23 cellular contexts compared by ENCODE assay signal in the genomic region with DNA sequence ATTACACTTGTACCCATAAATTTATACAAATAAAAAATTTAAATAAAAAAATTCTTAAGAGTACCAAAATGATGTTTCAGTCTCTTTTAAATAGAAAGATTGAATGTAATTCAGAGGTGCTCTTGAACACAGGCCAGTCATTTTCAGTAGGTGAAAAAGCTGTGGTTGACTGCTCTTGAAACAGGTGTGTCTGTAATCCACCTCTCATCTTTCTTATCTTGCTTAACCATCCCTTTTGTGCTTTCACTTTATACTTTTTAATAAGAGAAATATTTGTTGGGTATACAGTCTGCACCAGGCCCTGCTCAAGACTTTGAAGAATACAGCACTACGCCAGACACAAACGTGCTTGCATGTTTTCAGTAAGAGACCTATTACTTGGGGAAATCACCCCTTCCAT. TPM values are rescaled to one million over a fixed set of nuclear protein-coding genes. Genes with fewer than 3 reads are reported as not detected.
A peak's percentile ranks its signal among the peaks of the same experiment; 100 is the strongest.
DNase-seq lines count a peak whose midpoint lies in the region; ATAC-seq, FAIRE-seq and TF ChIP-seq lines count a peak whose summit lies in the region.
"Had no signal": no experiment of that assay in that cellular context is flagged by ENCODE, and none has a peak within 500 bp of the region (broad histone marks: within the 10 kb centered on the region; RNA-seq: fewer than 3 reads in every experiment).

No MANE protein-coding gene starts in this region.

- 90 to 95% (median 95%) methylated on average over 2 of the region's 2 CpGs for WGBS in stomach, 5 donors

- FAIRE-seq in GM12891 (lab: Jason Lieb, UNC): peak; percentile 16
- FAIRE-seq: endothelial cell of umbilical vein, H54, HepG2 had no signal

- TF ChIP-seq POLR2A in GM12891 (IDR thresholded peaks at IDR 0.05; ENCODE audit: low read depth, low read length) (no peak), stomach (IDR thresholded peaks at IDR 0.05) (no peak)

- H3K27ac ChIP-seq in CD8-positive, alpha-beta T cell (ENCODE audit: low read depth, low read length): peak overlapping the region; percentile 16
- H3K27ac ChIP-seq in Panc1 (ENCODE audit: low read length): peak overlapping the region; percentile 8; the same call in 1 of the 2 replicates
- no peak overlapping the region for H3K27ac ChIP-seq in stomach
- H3K27ac ChIP-seq: coronary artery, hepatocyte, testis had no signal

- no peak for TF ChIP-seq CTCF in CD8-positive, alpha-beta T cell (IDR thresholded peaks at IDR 0.05)
- TF ChIP-seq CTCF in Panc1 (IDR thresholded peaks at IDR 0.05) (no peak), stomach (IDR thresholded peaks at IDR 0.05) (no peak)

- TF ChIP-seq EP300 in stomach (IDR thresholded peaks at IDR 0.05): no peak

- H3K36me3 ChIP-seq in CD8-positive, alpha-beta T cell (ENCODE audit: insufficient read depth, low read length): no peaks in the 10 kb centered on the region
- H3K36me3 ChIP-seq in Panc1 (ENCODE audit: control insufficient read depth, insufficient read depth, low read length) (no peaks in the 10 kb centered on the region; the same call in 1 of the 2 replicates), stomach (no peaks in the 10 kb centered on the region)

- no peaks in the 10 kb centered on the region for H3K9me3 ChIP-seq in CD8-positive, alpha-beta T cell (ENCODE audit: low read length)
- no peaks in the 10 kb centered on the region for H3K9me3 ChIP-seq in Panc1 (ENCODE audit: control insufficient read depth, insufficient read depth, low read depth, low read length)
- no peaks in the 10 kb centered on the region for H3K9me3 ChIP-seq in stomach
- H3K9me3 ChIP-seq: body of pancreas, testis had no signal

- H3K4me1 Mint-ChIP-seq in CD8-positive, alpha-beta T cell (ENCODE audit: low read depth): peaks cover 41% of the 10 kb centered on the region
- H3K4me1 Mint-ChIP-seq in effector memory CD8-positive, alpha-beta T cell (ENCODE audit: low read depth in 2 of 2): peaks cover 21 to 41% of the 10 kb centered on the region in 2 donors

- ATAC-seq in CD8-positive, alpha-beta T cell: no peak
- ATAC-seq in Panc1 (no peak), HG03520 (IDR thresholded peaks at IDR 0.05; ENCODE audit: unreplicated experiment) (no peak)
- ATAC-seq in effector memory CD8-positive, alpha-beta T cell (replicated peaks): no peak
- ATAC-seq: activated CD8-positive, alpha-beta memory T cell treated with anti-CD3 and anti-CD28 coated beads, Interleukin-2, amount 10 ng/mL, durations not matched to agents 7 days and 5 days; body of pancreas; HepG2 had no signal

- DNase-seq in CD8-positive, alpha-beta T cell: no peak
- DNase-seq in GM12891 (ENCODE audit: insufficient read length, low spot score) (no peak), Panc1 (ENCODE audit: low read depth, low spot score) (no peak), stomach (no peak), head of caudate nucleus (no peak)
- no peak for DNase-seq in effector memory CD8-positive, alpha-beta T cell
- DNase-seq: activated CD4-positive, CD25-positive, alpha-beta regulatory T cell treated with anti-CD3 and anti-CD28 coated beads, Interleukin-2, amount 50 U/mL, for 72 hours; activated CD8-positive, alpha-beta memory T cell treated with anti-CD3 and anti-CD28 coated beads, Interleukin-2, amount 10 ng/mL, durations not matched to agents 7 days and 5 days; activated gamma-delta T cell treated with Interleukin-2 at 50 U/mL for 16 hours; body of pancreas; islet precursor cell; NCI-H1694; SIG-M5; stimulated activated CD4-positive, alpha-beta T cell treated with anti-CD3 and anti-CD28 coated beads, Interleukin-4, amount 100 ng/mL, for 24 hours; T1000; testis had no signal

- peak overlapping the region; percentile 6 for H3K4me3 ChIP-seq in CD8-positive, alpha-beta T cell (ENCODE audit: low read depth, low read length)
- H3K4me3 ChIP-seq in Panc1 (ENCODE audit: low read depth in 2 of 2, low read length in 2 of 2) (no peak overlapping the region), stomach (no peak overlapping the region)
- H3K4me3 ChIP-seq: body of pancreas, coronary artery, hepatocyte, lung, testis had no signal

- H3K4me3 Mint-ChIP-seq in CD8-positive, alpha-beta T cell: peak overlapping the region; percentile 64
- peak overlapping the region; percentile 12 to 18 for H3K4me3 Mint-ChIP-seq in effector memory CD8-positive, alpha-beta T cell
- H3K4me3 Mint-ChIP-seq: activated CD8-positive, alpha-beta memory T cell treated with anti-CD3 and anti-CD28 coated beads, Interleukin-2, amount 10 ng/mL, durations not matched to agents 7 days and 5 days had no signal

- no TSS peak for BruUV-seq in Panc1 (replicated peaks; lab: Mats Ljungman, UMichigan)

- H3K27me3 ChIP-seq in CD8-positive, alpha-beta T cell (ENCODE audit: insufficient read depth, low read length): no peaks in the 10 kb centered on the region
- H3K27me3 ChIP-seq in Panc1 (ENCODE audit: control insufficient read depth, insufficient read depth, low read length): no peaks in the 10 kb centered on the region
- H3K27me3 ChIP-seq in stomach: no peaks in the 10 kb centered on the region
- H3K27me3 ChIP-seq: body of pancreas, hepatocyte, testis had no signal

- H3K27me3 Mint-ChIP-seq in CD8-positive, alpha-beta T cell (ENCODE audit: low read depth): no peaks in the 10 kb centered on the region
- H3K27me3 Mint-ChIP-seq in effector memory CD8-positive, alpha-beta T cell: no peaks in the 10 kb centered on the region
- H3K27me3 Mint-ChIP-seq: activated CD8-positive, alpha-beta memory T cell treated with anti-CD3 and anti-CD28 coated beads, Interleukin-2, amount 10 ng/mL, durations not matched to agents 7 days and 5 days had no signal

- intact Hi-C loops in CD8-positive, alpha-beta T cell (cut with DNase I, micrococcal nuclease): loop anchor here (5.0 to 10.0 kb wide), 9 partner anchors 78 to 1289 kb away; a partner anchor contains a TSS
- intact Hi-C loops in Panc1 (cut with micrococcal nuclease; ENCODE audit: unreplicated experiment) (loop anchor here (5.0 kb wide), 1 partner anchor 53 kb away; no protein-coding TSS in a partner anchor), stomach (cut with DNase I; ENCODE audit: low total_unique reads) (no loop called here), head of caudate nucleus (cut with DNase I) (no loop called here)

- no peaks in the 10 kb centered on the region for H3K9me3 Mint-ChIP-seq in CD8-positive, alpha-beta T cell
- no peaks in the 10 kb centered on the region for H3K9me3 Mint-ChIP-seq in effector memory CD8-positive, alpha-beta T cell

- H3K27ac Mint-ChIP-seq in CD8-positive, alpha-beta T cell: peak overlapping the region; percentile 95
- H3K27ac Mint-ChIP-seq in effector memory CD8-positive, alpha-beta T cell: peak overlapping the region in 1 of 2 donors; percentile 69
- H3K27ac Mint-ChIP-seq: activated CD8-positive, alpha-beta memory T cell treated with anti-CD3 and anti-CD28 coated beads, Interleukin-2, amount 10 ng/mL, durations not matched to agents 7 days and 5 days had no signal

- POLR2A ChIA-PET in CD8-positive, alpha-beta T cell (lab: Charles Lee): no interaction called here
- POLR2A ChIA-PET in Panc1 (lab: Charles Lee): interaction anchor here (0.6 kb wide), 2 partner anchors 56 to 175 kb away, joined by 7 read pairs; no protein-coding TSS in a partner anchor

- CTCF ChIA-PET in CD8-positive, alpha-beta T cell (lab: Charles Lee): interaction anchor here (1.1 to 1.5 kb wide), 2 partner anchors 35 to 114 kb away, joined by 3 to 4 read pairs; no protein-coding TSS in a partner anchor
- CTCF ChIA-PET in Panc1 (lab: Charles Lee): no interaction called here

- peaks cover 8% of the 10 kb centered on the region for H3K36me3 Mint-ChIP-seq in CD8-positive, alpha-beta T cell
- peaks cover 15% of the 10 kb centered on the region for H3K36me3 Mint-ChIP-seq in effector memory CD8-positive, alpha-beta T cell (ENCODE audit: insufficient read depth)

- in situ Hi-C loops in Panc1 (cut with HindIII; ENCODE audit: low pct_unique_long_range_greater_than_20kb, low sequenced_read_pairs): no loop called here

- H3K4me1 ChIP-seq in CD8-positive, alpha-beta T cell (ENCODE audit: insufficient read depth, low read length): peaks cover 36% of the 10 kb centered on the region
- H3K4me1 ChIP-seq in Panc1 (ENCODE audit: control insufficient read depth, insufficient read depth, low read length): peaks cover 10% of the 10 kb centered on the region
- H3K4me1 ChIP-seq in stomach: peaks cover 12 to 20% (median 16%) of the 10 kb centered on the region in 4 donors

TF ChIP-seq in GM12891, 5 proteins besides CTCF, POLR2A, EP300 and RAD21:
- TF ChIP-seq SPI1 (IDR thresholded peaks at IDR 0.05; ENCODE audit: low read depth, low read length) (no peak), POU2F2 (IDR thresholded peaks at IDR 0.05; ENCODE audit: low read depth, low read length) (no peak)

RNA-seq across cellular contexts. Expression of a gene that starts 3.8 kb away (rescaled TPM):
- total RNA-seq in CD8-positive, alpha-beta T cell: 10 to 100 TPM; 79.7 to 81.7 TPM
- 85.0 TPM for polyA plus RNA-seq in GM12891 (2012; ENCODE audit: low read depth, missing spikeins)
- total RNA-seq in Panc1 (2021; ENCODE audit: unreplicated experiment) (513 TPM), stomach (100 to 1,000 TPM; 114 to 463 (median 173) TPM)
- polyA plus RNA-seq in Panc1 (2012; ENCODE audit: insufficient read length): 447 TPM
- 100 to 1,000 TPM in 1 of 3 donors, 10 to 100 TPM in 2; 40.8 to 116 (median 48.7) TPM for polyA plus RNA-seq in stomach

Comparison
In these comparisons a context has a peak if more than half of its experiments do, and no peak if none do; other contexts are left out.
1. H3K27ac ChIP-seq: peak in CD8-positive, alpha-beta T cell (single experiment) and Panc1 (single experiment); none in stomach (0 of 5).
2. intact Hi-C loops: an anchor here in CD8-positive, alpha-beta T cell (5.0 to 10.0 kb wide) and Panc1 (5.0 kb wide); none called in stomach and head of caudate nucleus.